ENCODE assay signal across 18 cellular contexts in the genomic region with DNA sequence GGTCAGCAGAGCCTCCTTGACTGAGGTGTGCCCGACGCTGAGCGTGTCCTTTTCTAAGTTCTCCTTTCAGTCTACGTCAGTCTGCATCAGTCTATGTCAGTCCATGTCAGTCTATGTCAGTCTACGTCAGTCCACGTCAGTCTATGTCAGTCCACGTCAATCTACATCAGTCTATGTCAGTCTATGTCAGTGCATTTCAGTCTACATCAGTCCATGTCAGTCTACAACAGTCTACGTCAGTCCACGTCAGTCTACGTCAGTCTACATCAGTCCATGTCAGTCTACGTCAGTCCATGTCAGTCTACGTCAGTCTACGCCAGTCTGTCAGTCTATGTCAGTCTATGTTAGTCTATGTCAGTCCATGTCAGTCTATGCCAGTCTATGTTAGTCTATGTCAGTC. TPM values are rescaled to one million over a fixed set of nuclear protein-coding genes. Genes with fewer than 3 reads are reported as not detected.
DNase-seq lines count a peak whose midpoint lies in the region; FAIRE-seq and TF ChIP-seq lines count a peak whose summit lies in the region.
"Had no signal": no experiment of that assay in that cellular context is flagged by ENCODE, and none has a peak within 500 bp of the region (broad histone marks: within the 10 kb centered on the region; RNA-seq: fewer than 3 reads in every experiment).

No MANE protein-coding gene starts in this region.

- peak overlapping the region; percentile 48; the same call in 1 of the 2 replicates for H2BK20ac ChIP-seq in H1 (ENCODE audit: low read length)

- no peak overlapping the region for H3K18ac ChIP-seq in H1 (ENCODE audit: extremely low read depth, low read length)

- H4K8ac ChIP-seq in H1 (ENCODE audit: extremely low read depth, insufficient read depth, low read length), result no peak overlapping the region

- H3K4me3 ChIP-seq in H1 (ENCODE audit: extremely low read depth in 1 of 4, insufficient read depth in 2 of 4, low read depth in 3 of 4, low read length in 4 of 4) (no peak overlapping the region), neural cell (ENCODE audit: low read length) (no peak overlapping the region), dorsolateral prefrontal cortex (no peak overlapping the region), transverse colon (no peak overlapping the region)
- H3K4me3 ChIP-seq: A549 had no signal

- TF ChIP-seq RAD21 in H1 (IDR thresholded peaks at IDR 0.05 in 1 of 2, conservative IDR thresholded peaks at IDR 0.05 in 1 of 2; ENCODE audit: low read depth in 2 of 2, low read length in 2 of 2), result no peak
- no peak for TF ChIP-seq RAD21 in neural cell (conservative IDR thresholded peaks at IDR 0.05)

- no peak overlapping the region for H2AFZ ChIP-seq in H1 (ENCODE audit: low read length)
- no peak overlapping the region for H2AFZ ChIP-seq in neural cell (ENCODE audit: low read depth, low read length)

- TF ChIP-seq POLR2A in GM12891 (IDR thresholded peaks at IDR 0.05; ENCODE audit: low read depth, low read length) (no peak), H1 (IDR thresholded peaks at IDR 0.05; ENCODE audit: control extremely low read depth in 1 of 2, low read depth in 2 of 2, low read length in 2 of 2) (no peak), transverse colon (IDR thresholded peaks at IDR 0.05) (no peak)

- 96% methylated on average over 13 of the region's 13 CpGs; no CpG with 5 or more reads in 1 of the 2 experiments for WGBS in H1 (ENCODE audit: extremely low coverage in 1 of 2, insufficient coverage in 1 of 2, insufficient read length in 1 of 2, insufficient replicate concordance in 2 of 2, low coverage in 1 of 2, low lambda C conversion rate in 2 of 2, missing lambda C conversion rate in 1 of 2), 2 experiments
- 90 to 95% methylated on average over 9 to 13 of the region's 13 CpGs for WGBS in transverse colon (ENCODE audit: low coverage in 1 of 2), 2 donors

- CTCF ChIA-PET in HEK293T (lab: Yijun Ruan, JAX), result no interaction called here
- CTCF ChIA-PET in H1 (lab: Charles Lee; ENCODE audit: partially characterized antibody), result interaction anchor here (0.6 to 0.7 kb wide), 2 partner anchors 111 to 222 kb away, joined by 3 to 5 read pairs; no protein-coding TSS in a partner anchor

- peak overlapping the region; percentile 90 for H2BK12ac ChIP-seq in H1 (ENCODE audit: low read depth, low read length)

- FAIRE-seq in GM12891 (lab: Jason Lieb, UNC) (peak; percentile 76), H1 (lab: Jason Lieb, UNC) (no peak)
- FAIRE-seq: HepG2 had no signal

- POLR2A ChIA-PET in HEK293T (lab: Yijun Ruan, JAX), result interaction anchor here (0.8 to 0.9 kb wide), 2 partner anchors 13 to 15 kb away, joined by 3 read pairs; no protein-coding TSS in a partner anchor
- POLR2A ChIA-PET in H1 (lab: Charles Lee; ENCODE audit: partially characterized antibody), result interaction anchor here (8.0 kb wide), 1 partner anchor 14 kb away, joined by 247 read pairs; the partner anchor contains the start of gene EIF5

- H3K4me1 ChIP-seq in H1 (replicated peaks in 1 of 4; ENCODE audit: control insufficient read depth in 3 of 4, insufficient read depth in 4 of 4, low read length in 3 of 4), result peaks cover 3 to 9% (median 5%) of the 10 kb centered on the region in 4 experiments
- H3K4me1 ChIP-seq in transverse colon, result no peaks in the 10 kb centered on the region
- H3K4me1 ChIP-seq: Caco-2 had no signal

- H3K27ac ChIP-seq in H1 (ENCODE audit: low read depth, low read length), result no peak overlapping the region
- H3K27ac ChIP-seq in neural cell (ENCODE audit: low read length), result no peak overlapping the region
- H3K27ac ChIP-seq in dorsolateral prefrontal cortex, result no peak overlapping the region
- no peak overlapping the region for H3K27ac ChIP-seq in transverse colon
- H3K27ac ChIP-seq: 22Rv1, A549, C4-2B had no signal

- TF ChIP-seq CTCF in H1 (IDR thresholded peaks at IDR 0.05; ENCODE audit: control extremely low read depth in 1 of 3, insufficient read depth in 1 of 3, low read depth in 1 of 3, low read length in 3 of 3) (no peak), neural cell (IDR thresholded peaks at IDR 0.05; ENCODE audit: poor library complexity, severe bottlenecking) (no peak), dorsolateral prefrontal cortex (IDR thresholded peaks at IDR 0.05 in 54 of 56, conservative IDR thresholded peaks at IDR 0.05 in 2 of 56; ENCODE audit: low read depth in 1 of 56, partially characterized antibody in 56 of 56) (no peak), transverse colon (IDR thresholded peaks at IDR 0.05) (no peak)

- no peak overlapping the region for H3K4me2 ChIP-seq in H1 (ENCODE audit: insufficient read depth in 1 of 2, low read depth in 2 of 2, low read length in 2 of 2)
- no peak overlapping the region for H3K4me2 ChIP-seq in neural cell (ENCODE audit: low read length)
- H3K4me2 ChIP-seq: A549 had no signal

- H3K9me3 ChIP-seq in H1 (ENCODE audit: insufficient read depth in 2 of 2, low read depth in 1 of 2, low read length in 1 of 2), result no peaks in the 10 kb centered on the region
- no peaks in the 10 kb centered on the region for H3K9me3 ChIP-seq in neural cell (ENCODE audit: low read length)
- no peaks in the 10 kb centered on the region for H3K9me3 ChIP-seq in transverse colon
- H3K9me3 ChIP-seq: Caco-2 had no signal

- peaks cover 0 to 2% of the 10 kb centered on the region in 2 experiments for H4K20me1 ChIP-seq in H1 (replicated peaks in 1 of 2; ENCODE audit: control insufficient read depth in 1 of 2, insufficient read depth in 2 of 2, low read length in 2 of 2)
- no peaks in the 10 kb centered on the region for H4K20me1 ChIP-seq in neural cell (ENCODE audit: insufficient read depth)

- H3K9me2 ChIP-seq in neural cell (ENCODE audit: insufficient read depth, low read length), result no peaks in the 10 kb centered on the region

- no peak overlapping the region for H3K4ac ChIP-seq in H1 (replicated peaks; ENCODE audit: insufficient read length, low read depth, low read length)

- DNase-seq in GM12891 (ENCODE audit: insufficient read length, low spot score) (no peak), HEK293T (ENCODE audit: extremely low spot score) (no peak), H1 (ENCODE audit: low read depth in 1 of 2, low spot score in 2 of 2) (no peak), dorsolateral prefrontal cortex (no peak), OCI-M1 (lab: John Stamatoyannopoulos, UW) (no peak), transverse colon (no peak)
- DNase-seq: AML-193; Caco-2; CD4-positive, alpha-beta T cell; DMS79 treated with DMSO at 0.1 percent for 48 hours; GF-D8; GOT3; HCEC 1CT had no signal

- peak overlapping the region; percentile 72 for H4K91ac ChIP-seq in H1 (replicated peaks; ENCODE audit: insufficient read length, low read length)

- H2BK5ac ChIP-seq in H1 (ENCODE audit: low read depth, low read length), result 0 out of 2 replicates have a peak overlapping the region, but pooled peaks have one; percentile 6

- peak overlapping the region; percentile 67 for H2BK120ac ChIP-seq in H1 (replicated peaks; ENCODE audit: low read depth, low read length)

- H3K36me3 ChIP-seq in H1 (ENCODE audit: control insufficient read depth in 2 of 4, insufficient read depth in 4 of 4, low read length in 3 of 4), result peaks cover 0 to 1% (median 0%) of the 10 kb centered on the region in 4 experiments; a peak in 1 of 8 replicates
- H3K36me3 ChIP-seq in neural cell (ENCODE audit: insufficient read depth, low read length), result no peaks in the 10 kb centered on the region
- no peaks in the 10 kb centered on the region for H3K36me3 ChIP-seq in transverse colon

- H2AK5ac ChIP-seq in H1 (ENCODE audit: low read depth, low read length), result peak overlapping the region; percentile 98; the same call in 1 of the 2 replicates

- intact Hi-C loops in dorsolateral prefrontal cortex (cut with DNase I) (no loop called here), transverse colon (cut with DNase I; ENCODE audit: low total_unique reads) (no loop called here)

- no peaks in the 10 kb centered on the region for H3K23me2 ChIP-seq in H1 (ENCODE audit: low read depth, low read length)

- no peak overlapping the region for H3K56ac ChIP-seq in H1 (replicated peaks; ENCODE audit: insufficient read length, low read depth, low read length)

- no peak overlapping the region; the same call in 1 of the 2 replicates for H2BK15ac ChIP-seq in H1 (ENCODE audit: low read length)

- no peaks in the 10 kb centered on the region for H3K79me1 ChIP-seq in H1 (ENCODE audit: low read depth, low read length)

- H3K23ac ChIP-seq in H1 (ENCODE audit: insufficient read length), result no peak overlapping the region

- in situ Hi-C loops in transverse colon (cut with MboI; ENCODE audit: low pct_ligation_motif_present in 1 of 4, low pct_unique_long_range_greater_than_20kb in 1 of 4, low sequenced_read_pairs in 3 of 4), result no loop called here

- no peak for TF ChIP-seq EP300 in H1 (IDR thresholded peaks at IDR 0.05; ENCODE audit: borderline replicate concordance in 1 of 2, low read depth in 2 of 2, low read length in 2 of 2)
- TF ChIP-seq EP300 in neural cell (conservative IDR thresholded peaks at IDR 0.05; ENCODE audit: poor library complexity, severe bottlenecking), result peak; percentile 99
- no peak for TF ChIP-seq EP300 in transverse colon (IDR thresholded peaks at IDR 0.05; ENCODE audit: low read depth)

- H3K79me2 ChIP-seq in H1 (ENCODE audit: control insufficient read depth in 1 of 2, insufficient read depth in 2 of 2, low read length in 2 of 2), result no peaks in the 10 kb centered on the region
- no peaks in the 10 kb centered on the region for H3K79me2 ChIP-seq in neural cell (replicated peaks; ENCODE audit: insufficient read depth, low read length)

- no peak overlapping the region for H3K14ac ChIP-seq in H1 (ENCODE audit: insufficient read length)

- H3K27me3 ChIP-seq in H1 (replicated peaks in 1 of 4; ENCODE audit: control insufficient read depth in 3 of 4, extremely low read depth in 1 of 4, insufficient read depth in 3 of 4, low read length in 3 of 4) (no peaks in the 10 kb centered on the region), neural cell (ENCODE audit: insufficient read depth, low read depth, low read length) (no peaks in the 10 kb centered on the region), dorsolateral prefrontal cortex (no peaks in the 10 kb centered on the region), transverse colon (no peaks in the 10 kb centered on the region)

- H4K5ac ChIP-seq in H1 (ENCODE audit: insufficient read length, low read depth, low read length), result no peak overlapping the region

- H3K9ac ChIP-seq in H1 (replicated peaks in 1 of 4; ENCODE audit: extremely low read depth in 1 of 4, low read depth in 3 of 4, low read length in 3 of 4), result no peak overlapping the region; a peak in 1 of 7 replicates
- no peak overlapping the region for H3K9ac ChIP-seq in neural cell (ENCODE audit: low read length)

- H3F3A ChIP-seq in neural cell (ENCODE audit: insufficient read depth, low read length, poor library complexity, severe bottlenecking), result no peaks in the 10 kb centered on the region

RNA-seq across cellular contexts. Expression of gene EIF5, which starts 15.9 kb away (rescaled TPM):
- 139 TPM for polyA plus RNA-seq in GM12891 (2012; ENCODE audit: low read depth, missing spikeins)
- total RNA-seq in H1 (2021; fragmentation: NEBNext Ultra II Directional; extraction: Animal tissue kit (Norgen Biotek cat#: 25700)), result 323 and 328 TPM in 2 replicates
- polyA plus RNA-seq in H1 (2011; rRNA removed) (179 and 184 TPM in 2 replicates), neural cell (165 and 188 TPM in 2 replicates)
- polyA plus RNA-seq in H1 (2011; cell fraction: cytosol; rRNA removed), result 254 TPM
- polyA plus RNA-seq in H1 (2011; cell fraction: nucleus; rRNA removed), result 169 TPM
- polyA plus RNA-seq in H1 (2012, experiment 1 of 2), result 243 to 415 TPM (median 345 TPM) in 4 replicates
- polyA plus RNA-seq in H1 (2012, experiment 2 of 2), result 24.0 TPM
- 314 TPM for polyA plus RNA-seq in H1 (2013, experiment 1 of 2)
- polyA plus RNA-seq in H1 (2013, experiment 2 of 2), result 325 TPM
- 277 and 334 TPM in 2 replicates for polyA minus RNA-seq in H1 (2011; rRNA and poly(A)+ RNA removed)
- 213 TPM for polyA minus RNA-seq in H1 (2011; cell fraction: cytosol; rRNA and poly(A)+ RNA removed)
- polyA minus RNA-seq in H1 (2011; cell fraction: nucleus; rRNA and poly(A)+ RNA removed), result 361 TPM
- 286 and 290 TPM in 2 replicates for polyA minus RNA-seq in neural cell
- total RNA-seq in dorsolateral prefrontal cortex (100 to 1,000 TPM; 176 to 436 (median 299) TPM), transverse colon (100 to 1,000 TPM; 210 to 312 (median 266) TPM)

RNA-seq across cellular contexts. Expression of gene MARK3, which starts 35.2 kb away (rescaled TPM):
- 37.0 TPM for polyA plus RNA-seq in GM12891 (2012; ENCODE audit: low read depth, missing spikeins)
- total RNA-seq in H1 (2021; fragmentation: NEBNext Ultra II Directional; extraction: Animal tissue kit (Norgen Biotek cat#: 25700)), result 76.6 and 76.9 TPM in 2 replicates
- polyA plus RNA-seq in H1 (2011; rRNA removed) (37.6 and 39.4 TPM in 2 replicates), neural cell (158 and 166 TPM in 2 replicates)
- polyA plus RNA-seq in H1 (2011; cell fraction: cytosol; rRNA removed), result 58.3 TPM
- polyA plus RNA-seq in H1 (2011; cell fraction: nucleus; rRNA removed), result 56.3 TPM
- polyA plus RNA-seq in H1 (2012, experiment 1 of 2), result 59.9 to 69.8 TPM (median 62.5 TPM) in 4 replicates
- 9.7 TPM for polyA plus RNA-seq in H1 (2012, experiment 2 of 2)
- 42.6 TPM for polyA plus RNA-seq in H1 (2013, experiment 1 of 2)
- 40.8 TPM for polyA plus RNA-seq in H1 (2013, experiment 2 of 2)
- polyA minus RNA-seq in H1 (2011; rRNA and poly(A)+ RNA removed), result 67.6 and 67.8 TPM in 2 replicates
- polyA minus RNA-seq in H1 (2011; cell fraction: cytosol; rRNA and poly(A)+ RNA removed), result 37.8 TPM
- polyA minus RNA-seq in H1 (2011; cell fraction: nucleus; rRNA and poly(A)+ RNA removed), result 75.3 TPM
- polyA minus RNA-seq in neural cell, result 198 and 199 TPM in 2 replicates
- total RNA-seq in dorsolateral prefrontal cortex (100 to 1,000 TPM; 106 to 189 (median 135) TPM), transverse colon (10 to 100 TPM; 61.3 to 98.0 (median 78.8) TPM)
